ENCODE assay signal across 23 cellular contexts in genomic region chr19:39469567-39469966, GRCh38. TPM values are rescaled to one million over a fixed set of nuclear protein-coding genes. Genes with fewer than 3 reads are reported as not detected.
DNase-seq lines count a peak whose midpoint lies in the region; ATAC-seq and TF ChIP-seq lines count a peak whose summit lies in the region.
"Had no signal": no experiment of that assay in that cellular context is flagged by ENCODE, and none has a peak within 500 bp of the region (broad histone marks: within the 10 kb centered on the region; RNA-seq: fewer than 3 reads in every experiment).

No MANE protein-coding gene starts in this region.

- no peak overlapping the region for H3K27ac ChIP-seq in osteoblast (ENCODE audit: low read depth, low read length)
- H3K27ac ChIP-seq: ascending aorta, gastroesophageal sphincter, HL-60, transverse colon had no signal

- H3K36me3 ChIP-seq in osteoblast (ENCODE audit: insufficient read depth, low read length): peaks cover 98% of the 10 kb centered on the region

- no peak for DNase-seq in activated naive CD4-positive, alpha-beta T cell treated with anti-CD3 and anti-CD28 coated beads, Interleukin-2, amount 50 U/mL, for 72 hours (ENCODE audit: low spot score in 2 of 2)
- no peak for DNase-seq in activated naive CD4-positive, alpha-beta T cell treated with anti-CD3 and anti-CD28 coated beads, Interleukin-2, amount 50 U/mL, for 16 hours
- no peak for DNase-seq in activated T-helper 2 cell treated with anti-CD3 and anti-CD28 coated beads, Interferon-gamma antibody, Interleukin-2, Interleukin-4, amounts not matched to agents 10 μg/mL and 5 μg/mL and 100 μg/mL, durations not matched to agents 14 hours and 24 hours and 36 hours (ENCODE audit: low spot score)
- DNase-seq in osteoblast (ENCODE audit: insufficient read length, low spot score, missing footprints): peak; percentile 77
- no peak for DNase-seq in NCI-H345 treated with DMSO at 0.1 percent for 48 hours (lab: John Stamatoyannopoulos, UW; ENCODE audit: unreplicated experiment)
- DNase-seq in pons (ENCODE audit: low spot score): no peak
- DNase-seq: activated effector memory CD4-positive, alpha-beta T cell treated with Interleukin-2 at 50 U/mL for 16 hours; CD4-positive, alpha-beta memory T cell; DMS53; kidney glomerular epithelial cell; MM.1S; NCI-H1436 treated with DMSO at 0.1 percent for 48 hours; NCI-H2171; NCI-H69; SHP77; stimulated activated naive CD4-positive, alpha-beta T cell; transverse colon had no signal

- H3K4me2 ChIP-seq in osteoblast (ENCODE audit: insufficient read depth, low read length): no peak overlapping the region

- ATAC-seq in activated naive CD4-positive, alpha-beta T cell treated with anti-CD3 and anti-CD28 coated beads, Interleukin-2, amount 50 U/mL, for 72 hours: no peak
- ATAC-seq: esophagus mucosa, gastroesophageal sphincter, HCT116 had no signal

- H4K20me1 ChIP-seq in osteoblast (ENCODE audit: insufficient read depth, low read length): peaks cover 21% of the 10 kb centered on the region

- TF ChIP-seq CTCF in osteoblast (IDR thresholded peaks at IDR 0.05; ENCODE audit: extremely low read depth, low read depth, low read length): no peak

- peaks cover 10% of the 10 kb centered on the region for H3K79me2 ChIP-seq in osteoblast (ENCODE audit: insufficient read depth, low read length)

- no peaks in the 10 kb centered on the region for H3K9me3 Mint-ChIP-seq in activated naive CD4-positive, alpha-beta T cell treated with anti-CD3 and anti-CD28 coated beads, Interleukin-2, amount 50 U/mL, for 72 hours
- H3K9me3 Mint-ChIP-seq in activated T-helper 2 cell treated with anti-CD3 and anti-CD28 coated beads, Interferon-gamma antibody, Interleukin-2, Interleukin-4, amounts not matched to agents 10 μg/mL and 5 μg/mL and 100 μg/mL, durations not matched to agents 14 hours and 24 hours and 36 hours: no peaks in the 10 kb centered on the region
- H3K9me3 Mint-ChIP-seq: CD4-positive, alpha-beta memory T cell had no signal

- H3K4me3 ChIP-seq in osteoblast (ENCODE audit: insufficient read depth, low read length): no peak overlapping the region
- H3K4me3 ChIP-seq: ascending aorta, gastroesophageal sphincter, transverse colon had no signal

- peaks cover 29 to 38% of the 10 kb centered on the region in 2 donors for H3K36me3 Mint-ChIP-seq in activated naive CD4-positive, alpha-beta T cell treated with anti-CD3 and anti-CD28 coated beads, Interleukin-2, amount 50 U/mL, for 72 hours
- H3K36me3 Mint-ChIP-seq in activated T-helper 2 cell treated with anti-CD3 and anti-CD28 coated beads, Interferon-gamma antibody, Interleukin-2, Interleukin-4, amounts not matched to agents 10 μg/mL and 5 μg/mL and 100 μg/mL, durations not matched to agents 14 hours and 24 hours and 36 hours (ENCODE audit: low read depth): peaks cover 85% of the 10 kb centered on the region

- no peak overlapping the region for H3K4me3 Mint-ChIP-seq in activated T-helper 2 cell treated with anti-CD3 and anti-CD28 coated beads, Interferon-gamma antibody, Interleukin-2, Interleukin-4, amounts not matched to agents 10 μg/mL and 5 μg/mL and 100 μg/mL, durations not matched to agents 14 hours and 24 hours and 36 hours (ENCODE audit: low read depth)
- H3K4me3 Mint-ChIP-seq: CD4-positive, alpha-beta memory T cell had no signal

- H3K27me3 ChIP-seq in osteoblast (ENCODE audit: insufficient read depth, low read length): no peaks in the 10 kb centered on the region
- H3K27me3 ChIP-seq: ascending aorta, gastroesophageal sphincter, transverse colon had no signal

- H3K27me3 Mint-ChIP-seq in activated T-helper 2 cell treated with anti-CD3 and anti-CD28 coated beads, Interferon-gamma antibody, Interleukin-2, Interleukin-4, amounts not matched to agents 10 μg/mL and 5 μg/mL and 100 μg/mL, durations not matched to agents 14 hours and 24 hours and 36 hours (ENCODE audit: low read depth): no peaks in the 10 kb centered on the region
- H3K27me3 Mint-ChIP-seq: CD4-positive, alpha-beta memory T cell had no signal

- no peaks in the 10 kb centered on the region for H3K4me1 ChIP-seq in osteoblast (ENCODE audit: insufficient read depth, low read length)
- H3K4me1 ChIP-seq: ascending aorta, gastroesophageal sphincter, transverse colon had no signal

- H3K4me1 Mint-ChIP-seq in activated T-helper 2 cell treated with anti-CD3 and anti-CD28 coated beads, Interferon-gamma antibody, Interleukin-2, Interleukin-4, amounts not matched to agents 10 μg/mL and 5 μg/mL and 100 μg/mL, durations not matched to agents 14 hours and 24 hours and 36 hours (ENCODE audit: low read depth): peaks cover 13% of the 10 kb centered on the region

- intact Hi-C loops in activated T-helper 2 cell treated with anti-CD3 and anti-CD28 coated beads, Interferon-gamma antibody, Interleukin-2, Interleukin-4, amounts not matched to agents 10 μg/mL and 5 μg/mL and 100 μg/mL, durations not matched to agents 14 hours and 24 hours and 36 hours (cut with micrococcal nuclease): no loop called here

- peak overlapping the region; percentile 76 to 80 for H3K27ac Mint-ChIP-seq in activated naive CD4-positive, alpha-beta T cell treated with anti-CD3 and anti-CD28 coated beads, Interleukin-2, amount 50 U/mL, for 72 hours
- H3K27ac Mint-ChIP-seq in activated T-helper 2 cell treated with anti-CD3 and anti-CD28 coated beads, Interferon-gamma antibody, Interleukin-2, Interleukin-4, amounts not matched to agents 10 μg/mL and 5 μg/mL and 100 μg/mL, durations not matched to agents 14 hours and 24 hours and 36 hours: peak overlapping the region; percentile 14

- H3K9me3 ChIP-seq in osteoblast (ENCODE audit: low read depth, low read length): no peaks in the 10 kb centered on the region
- H3K9me3 ChIP-seq: ascending aorta, gastroesophageal sphincter, transverse colon had no signal

- H2AFZ ChIP-seq in osteoblast (ENCODE audit: low read length): no peak overlapping the region

RNA-seq across cellular contexts. Expression of gene TIMM50, which starts 11.1 kb away (rescaled TPM):
- total RNA-seq in activated naive CD4-positive, alpha-beta T cell treated with anti-CD3 and anti-CD28 coated beads, Interleukin-2, amount 50 U/mL, for 72 hours: 10 to 100 TPM; 71.2 to 84.8 TPM
- total RNA-seq in activated T-helper 2 cell treated with anti-CD3 and anti-CD28 coated beads, Interferon-gamma antibody, Interleukin-2, Interleukin-4, amounts not matched to agents 10 μg/mL and 5 μg/mL and 100 μg/mL, durations not matched to agents 14 hours and 24 hours and 36 hours: 110 and 115 TPM in 2 replicates
- total RNA-seq in osteoblast: 29.8 and 36.9 TPM in 2 replicates

RNA-seq across cellular contexts. Expression of gene SUPT5H, which starts 24.2 kb away (rescaled TPM):
- 100 to 1,000 TPM; 197 to 211 TPM for total RNA-seq in activated naive CD4-positive, alpha-beta T cell treated with anti-CD3 and anti-CD28 coated beads, Interleukin-2, amount 50 U/mL, for 72 hours
- 163 and 169 TPM in 2 replicates for total RNA-seq in activated T-helper 2 cell treated with anti-CD3 and anti-CD28 coated beads, Interferon-gamma antibody, Interleukin-2, Interleukin-4, amounts not matched to agents 10 μg/mL and 5 μg/mL and 100 μg/mL, durations not matched to agents 14 hours and 24 hours and 36 hours
- total RNA-seq in osteoblast: 71.9 and 91.2 TPM in 2 replicates

RNA-seq across cellular contexts. Expression of gene DLL3, which starts 29.2 kb away (rescaled TPM):
- total RNA-seq in activated naive CD4-positive, alpha-beta T cell treated with anti-CD3 and anti-CD28 coated beads, Interleukin-2, amount 50 U/mL, for 72 hours: under 1 TPM; 0.46 to 0.97 TPM
- total RNA-seq in activated T-helper 2 cell treated with anti-CD3 and anti-CD28 coated beads, Interferon-gamma antibody, Interleukin-2, Interleukin-4, amounts not matched to agents 10 μg/mL and 5 μg/mL and 100 μg/mL, durations not matched to agents 14 hours and 24 hours and 36 hours: 1.6 and 1.8 TPM in 2 replicates
- under 0.01 TPM in 1 of 2 replicates, not detected in the other for total RNA-seq in osteoblast
- total RNA-seq: ascending aorta, esophagus mucosa, gastroesophageal sphincter, transverse colon had no signal

RNA-seq across cellular contexts. Expression of gene RPS16, which starts 33.8 kb away (rescaled TPM):
- total RNA-seq in activated naive CD4-positive, alpha-beta T cell treated with anti-CD3 and anti-CD28 coated beads, Interleukin-2, amount 50 U/mL, for 72 hours: 1,000 to 10,000 TPM; 3,128 to 3,624 TPM
- total RNA-seq in activated T-helper 2 cell treated with anti-CD3 and anti-CD28 coated beads, Interferon-gamma antibody, Interleukin-2, Interleukin-4, amounts not matched to agents 10 μg/mL and 5 μg/mL and 100 μg/mL, durations not matched to agents 14 hours and 24 hours and 36 hours: 2,627 and 2,674 TPM in 2 replicates
- total RNA-seq in osteoblast: 44.9 and 56.0 TPM in 2 replicates

RNA-seq across cellular contexts. Expression of gene SELENOV, which starts 45.4 kb away (rescaled TPM):
- total RNA-seq in activated naive CD4-positive, alpha-beta T cell treated with anti-CD3 and anti-CD28 coated beads, Interleukin-2, amount 50 U/mL, for 72 hours: not detected
- not detected in 2 replicates for total RNA-seq in activated T-helper 2 cell treated with anti-CD3 and anti-CD28 coated beads, Interferon-gamma antibody, Interleukin-2, Interleukin-4, amounts not matched to agents 10 μg/mL and 5 μg/mL and 100 μg/mL, durations not matched to agents 14 hours and 24 hours and 36 hours
- not detected in 2 replicates for total RNA-seq in osteoblast
- total RNA-seq: ascending aorta; CD4-positive, alpha-beta memory T cell; esophagus mucosa; gastroesophageal sphincter; OCI-LY7; transverse colon had no signal
